18 cellular contexts compared by ENCODE assay signal in the genomic region with DNA sequence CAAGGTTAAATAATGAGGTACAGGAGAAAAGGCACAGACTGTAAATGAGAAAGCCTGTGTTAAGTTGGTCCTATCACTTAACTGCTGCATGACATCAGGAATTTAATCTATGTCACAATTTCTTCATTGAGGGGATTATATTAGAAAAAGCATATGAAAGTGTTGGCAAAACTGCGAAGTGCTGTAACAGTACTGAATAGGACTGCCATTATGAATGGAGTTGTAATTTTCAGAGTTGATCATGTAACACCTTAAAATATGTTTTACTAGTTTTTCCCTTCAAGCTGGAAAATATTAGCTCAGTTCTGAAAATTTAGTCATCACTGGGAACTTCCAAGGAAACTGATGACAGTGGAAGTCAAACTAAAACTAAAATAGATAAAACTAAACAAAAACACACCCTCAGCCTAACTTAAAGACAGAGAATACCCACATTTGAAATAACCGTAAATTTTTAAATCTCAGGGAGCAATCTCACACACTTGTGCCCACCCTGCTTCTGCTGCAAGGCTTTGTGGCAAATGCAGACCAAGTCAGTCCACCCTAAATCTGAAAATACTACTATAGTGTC.
"Had no signal": no experiment of that assay in that cellular context is flagged by ENCODE, and none has a peak within 500 bp of the region (broad histone marks: within the 10 kb centered on the region; RNA-seq: fewer than 3 reads in every experiment).

No MANE protein-coding gene starts in this region.

- H3K27me3 ChIP-seq: right lobe of liver had no signal

- H3K27me3 Mint-ChIP-seq: activated CD4-positive, alpha-beta T cell treated with anti-CD3 and anti-CD28 coated beads, Interleukin-2, amount 10 ng/mL, durations not matched to agents 7 days and 5 days; activated CD8-positive, alpha-beta memory T cell treated with anti-CD3 and anti-CD28 coated beads, Interleukin-2, amount 10 ng/mL, durations not matched to agents 7 days and 5 days; activated naive CD8-positive, alpha-beta T cell treated with anti-CD3 and anti-CD28 coated beads, Interleukin-2, amount 10 ng/mL, durations not matched to agents 7 days and 5 days; dendritic cell treated with granulocyte-macrophage colony-stimulating factor and Interleukin-4, amounts not matched to agents 40 ng/mL and 50 ng/mL, for 4 days had no signal

- ATAC-seq: activated CD8-positive, alpha-beta memory T cell treated with anti-CD3 and anti-CD28 coated beads, Interleukin-2, amount 10 ng/mL, durations not matched to agents 7 days and 5 days; psoas muscle had no signal

- DNase-seq: activated CD4-positive, alpha-beta T cell treated with anti-CD3 and anti-CD28 coated beads, Interleukin-2, amount 10 ng/mL, durations not matched to agents 7 days and 5 days; activated CD8-positive, alpha-beta memory T cell treated with anti-CD3 and anti-CD28 coated beads, Interleukin-2, amount 10 ng/mL, durations not matched to agents 7 days and 5 days; activated naive CD8-positive, alpha-beta T cell treated with anti-CD3 and anti-CD28 coated beads, Interleukin-2, amount 10 ng/mL, durations not matched to agents 7 days and 5 days; activated T-cell treated with anti-CD3 and anti-CD28 coated beads, Interleukin-2, amount 50 U/mL, for 4 hours; anterior cingulate cortex; cerebellar nuclear complex; foreskin melanocyte; head of caudate nucleus; immature natural killer cell; psoas muscle; right lobe of liver; stimulated activated CD4-positive, alpha-beta T cell treated with anti-CD3 and anti-CD28 coated beads, Interleukin-4, amount 100 ng/mL, for 4 hours; stimulated activated CD8-positive, alpha-beta memory T cell treated with anti-CD3 and anti-CD28 coated beads, Interleukin-4, amount 100 ng/mL, for 48 hours; T-helper 2 cell had no signal

- H3K9me3 ChIP-seq: psoas muscle, right lobe of liver had no signal

- H3K36me3 ChIP-seq: right lobe of liver had no signal

- H3K27ac Mint-ChIP-seq: activated CD4-positive, alpha-beta T cell treated with anti-CD3 and anti-CD28 coated beads, Interleukin-2, amount 10 ng/mL, durations not matched to agents 7 days and 5 days; activated CD8-positive, alpha-beta memory T cell treated with anti-CD3 and anti-CD28 coated beads, Interleukin-2, amount 10 ng/mL, durations not matched to agents 7 days and 5 days; activated naive CD8-positive, alpha-beta T cell treated with anti-CD3 and anti-CD28 coated beads, Interleukin-2, amount 10 ng/mL, durations not matched to agents 7 days and 5 days; dendritic cell treated with granulocyte-macrophage colony-stimulating factor and Interleukin-4, amounts not matched to agents 40 ng/mL and 50 ng/mL, for 4 days had no signal

- H3K27ac ChIP-seq: epithelial cell of prostate, psoas muscle, right lobe of liver had no signal

- H3K4me3 Mint-ChIP-seq: activated CD4-positive, alpha-beta T cell treated with anti-CD3 and anti-CD28 coated beads, Interleukin-2, amount 10 ng/mL, durations not matched to agents 7 days and 5 days; activated CD8-positive, alpha-beta memory T cell treated with anti-CD3 and anti-CD28 coated beads, Interleukin-2, amount 10 ng/mL, durations not matched to agents 7 days and 5 days; activated naive CD8-positive, alpha-beta T cell treated with anti-CD3 and anti-CD28 coated beads, Interleukin-2, amount 10 ng/mL, durations not matched to agents 7 days and 5 days; activated T-cell treated with anti-CD3 and anti-CD28 coated beads, Interleukin-2, amount 50 U/mL, for 4 hours; dendritic cell treated with granulocyte-macrophage colony-stimulating factor and Interleukin-4, amounts not matched to agents 40 ng/mL and 50 ng/mL, for 4 days; immature natural killer cell; neural crest cell had no signal

- H3K4me3 ChIP-seq: psoas muscle, right lobe of liver, smooth muscle cell had no signal

- H3K4me1 Mint-ChIP-seq: neural crest cell had no signal
